1 cellular context compared by ENCODE assay signal in the genomic region with DNA sequence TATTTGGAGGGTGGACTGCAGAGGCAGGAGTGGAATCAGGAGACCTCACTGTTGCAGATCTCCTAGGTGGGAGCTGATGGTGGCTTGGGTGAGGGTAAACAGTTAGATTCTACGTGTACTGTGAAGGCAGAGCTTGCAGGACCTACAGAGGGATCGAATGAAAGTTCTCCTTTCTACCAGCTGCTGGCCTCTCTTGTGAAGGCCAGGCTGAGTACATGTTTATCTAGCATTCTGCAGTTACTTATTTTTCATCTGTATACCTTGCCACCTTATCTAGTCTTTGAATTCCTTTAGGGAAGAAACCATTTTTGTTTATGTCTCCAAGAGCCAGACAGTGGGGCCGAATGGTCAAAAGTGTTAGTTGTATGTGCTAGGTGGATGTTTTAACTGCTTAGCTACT.
TF ChIP-seq lines count a peak whose summit lies in the region.

No MANE protein-coding gene starts in this region.

TF ChIP-seq in HepG2, 621 proteins besides CTCF, POLR2A, EP300 and RAD21:
- TF ChIP-seq EHMT2 (IDR thresholded peaks at IDR 0.05; ENCODE audit: borderline replicate concordance, low read depth, low read length): no peak
- no peak for TF ChIP-seq KAT2B (IDR thresholded peaks at IDR 0.05; ENCODE audit: borderline replicate concordance, low read depth, low read length)
- no peak for TF ChIP-seq MXD4 (CRISPR knock-in tag; IDR thresholded peaks at IDR 0.05)
- TF ChIP-seq, protein P1, sequence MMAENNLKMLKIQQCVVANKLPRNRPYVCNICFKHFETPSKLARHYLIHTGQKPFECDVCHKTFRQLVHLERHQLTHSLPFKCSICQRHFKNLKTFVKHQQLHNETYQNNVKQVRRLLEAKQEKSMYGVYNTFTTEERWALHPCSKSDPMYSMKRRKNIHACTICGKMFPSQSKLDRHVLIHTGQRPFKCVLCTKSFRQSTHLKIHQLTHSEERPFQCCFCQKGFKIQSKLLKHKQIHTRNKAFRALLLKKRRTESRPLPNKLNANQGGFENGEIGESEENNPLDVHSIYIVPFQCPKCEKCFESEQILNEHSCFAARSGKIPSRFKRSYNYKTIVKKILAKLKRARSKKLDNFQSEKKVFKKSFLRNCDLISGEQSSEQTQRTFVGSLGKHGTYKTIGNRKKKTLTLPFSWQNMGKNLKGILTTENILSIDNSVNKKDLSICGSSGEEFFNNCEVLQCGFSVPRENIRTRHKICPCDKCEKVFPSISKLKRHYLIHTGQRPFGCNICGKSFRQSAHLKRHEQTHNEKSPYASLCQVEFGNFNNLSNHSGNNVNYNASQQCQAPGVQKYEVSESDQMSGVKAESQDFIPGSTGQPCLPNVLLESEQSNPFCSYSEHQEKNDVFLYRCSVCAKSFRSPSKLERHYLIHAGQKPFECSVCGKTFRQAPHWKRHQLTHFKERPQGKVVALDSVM (CRISPR knock-in tag; IDR thresholded peaks at IDR 0.05): 0 out of 2 replicates have a peak, but pooled peaks have one; percentile 41
- no peak for TF ChIP-seq ZFP36L1 (CRISPR knock-in tag; IDR thresholded peaks at IDR 0.05)
- TF ChIP-seq, protein P2, sequence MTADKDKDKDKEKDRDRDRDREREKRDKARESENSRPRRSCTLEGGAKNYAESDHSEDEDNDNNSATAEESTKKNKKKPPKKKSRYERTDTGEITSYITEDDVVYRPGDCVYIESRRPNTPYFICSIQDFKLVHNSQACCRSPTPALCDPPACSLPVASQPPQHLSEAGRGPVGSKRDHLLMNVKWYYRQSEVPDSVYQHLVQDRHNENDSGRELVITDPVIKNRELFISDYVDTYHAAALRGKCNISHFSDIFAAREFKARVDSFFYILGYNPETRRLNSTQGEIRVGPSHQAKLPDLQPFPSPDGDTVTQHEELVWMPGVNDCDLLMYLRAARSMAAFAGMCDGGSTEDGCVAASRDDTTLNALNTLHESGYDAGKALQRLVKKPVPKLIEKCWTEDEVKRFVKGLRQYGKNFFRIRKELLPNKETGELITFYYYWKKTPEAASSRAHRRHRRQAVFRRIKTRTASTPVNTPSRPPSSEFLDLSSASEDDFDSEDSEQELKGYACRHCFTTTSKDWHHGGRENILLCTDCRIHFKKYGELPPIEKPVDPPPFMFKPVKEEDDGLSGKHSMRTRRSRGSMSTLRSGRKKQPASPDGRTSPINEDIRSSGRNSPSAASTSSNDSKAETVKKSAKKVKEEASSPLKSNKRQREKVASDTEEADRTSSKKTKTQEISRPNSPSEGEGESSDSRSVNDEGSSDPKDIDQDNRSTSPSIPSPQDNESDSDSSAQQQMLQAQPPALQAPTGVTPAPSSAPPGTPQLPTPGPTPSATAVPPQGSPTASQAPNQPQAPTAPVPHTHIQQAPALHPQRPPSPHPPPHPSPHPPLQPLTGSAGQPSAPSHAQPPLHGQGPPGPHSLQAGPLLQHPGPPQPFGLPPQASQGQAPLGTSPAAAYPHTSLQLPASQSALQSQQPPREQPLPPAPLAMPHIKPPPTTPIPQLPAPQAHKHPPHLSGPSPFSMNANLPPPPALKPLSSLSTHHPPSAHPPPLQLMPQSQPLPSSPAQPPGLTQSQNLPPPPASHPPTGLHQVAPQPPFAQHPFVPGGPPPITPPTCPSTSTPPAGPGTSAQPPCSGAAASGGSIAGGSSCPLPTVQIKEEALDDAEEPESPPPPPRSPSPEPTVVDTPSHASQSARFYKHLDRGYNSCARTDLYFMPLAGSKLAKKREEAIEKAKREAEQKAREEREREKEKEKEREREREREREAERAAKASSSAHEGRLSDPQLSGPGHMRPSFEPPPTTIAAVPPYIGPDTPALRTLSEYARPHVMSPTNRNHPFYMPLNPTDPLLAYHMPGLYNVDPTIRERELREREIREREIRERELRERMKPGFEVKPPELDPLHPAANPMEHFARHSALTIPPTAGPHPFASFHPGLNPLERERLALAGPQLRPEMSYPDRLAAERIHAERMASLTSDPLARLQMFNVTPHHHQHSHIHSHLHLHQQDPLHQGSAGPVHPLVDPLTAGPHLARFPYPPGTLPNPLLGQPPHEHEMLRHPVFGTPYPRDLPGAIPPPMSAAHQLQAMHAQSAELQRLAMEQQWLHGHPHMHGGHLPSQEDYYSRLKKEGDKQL (CRISPR knock-in tag; IDR thresholded peaks at IDR 0.05; ENCODE audit: low read depth): no peak
